9 cellular contexts compared by ENCODE assay signal in the genomic region with DNA sequence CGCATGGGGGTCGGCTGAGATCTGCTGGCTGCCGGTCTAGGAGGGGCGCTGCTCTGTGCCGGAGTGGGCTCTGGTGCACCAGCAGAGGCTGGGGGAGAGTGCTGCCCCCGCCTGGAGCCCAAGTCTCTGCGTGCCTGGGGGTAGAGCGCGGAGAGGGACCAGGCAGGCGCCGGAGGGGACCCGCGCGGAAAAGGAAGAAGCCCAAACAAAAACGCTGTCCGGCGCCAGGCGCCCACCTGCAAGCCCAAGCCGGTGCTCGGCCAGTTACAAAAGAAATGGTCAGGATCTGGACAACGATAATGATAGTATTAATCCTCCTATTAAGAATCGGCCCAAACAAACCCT. TPM values are rescaled to one million over a fixed set of nuclear protein-coding genes. Genes with fewer than 3 reads are reported as not detected.
DNase-seq lines count a peak whose midpoint lies in the region; ATAC-seq, FAIRE-seq and TF ChIP-seq lines count a peak whose summit lies in the region.
"Had no signal": no experiment of that assay in that cellular context is flagged by ENCODE, and none has a peak within 500 bp of the region (broad histone marks: within the 10 kb centered on the region; RNA-seq: fewer than 3 reads in every experiment).

No MANE protein-coding gene starts in this region.

- TF ChIP-seq CTCF in LNCaP clone FGC (IDR thresholded peaks at IDR 0.05; ENCODE audit: control insufficient read depth, extremely low read depth, insufficient read depth): 0 out of 2 replicates have a peak, but pooled peaks have one; percentile 1
- TF ChIP-seq CTCF in bronchial epithelial cell (IDR thresholded peaks at IDR 0.05; ENCODE audit: insufficient read depth, low read length, severe bottlenecking): no peak

- DNase-seq in LNCaP clone FGC (ENCODE audit: low read depth): no peak
- DNase-seq in bronchial epithelial cell (ENCODE audit: low read depth): no peak
- peak; percentile 75 for DNase-seq in left kidney (ENCODE audit: low read depth, low spot score)
- no peak for DNase-seq in DMS53 treated with DMSO at 0.1 percent for 48 hours (lab: John Stamatoyannopoulos, UW; ENCODE audit: unreplicated experiment)
- DNase-seq: NCI-H774 had no signal

- peak overlapping the region; percentile 47 to 70 for H3K9ac ChIP-seq in stomach smooth muscle (ENCODE audit: low read length in 2 of 2)

- FAIRE-seq in bronchial epithelial cell (lab: Jason Lieb, UNC): no peak
- FAIRE-seq: islet of Langerhans had no signal

- H3K4me3 ChIP-seq in LNCaP clone FGC (ENCODE audit: low read depth, low read length) (no peak overlapping the region), bronchial epithelial cell (ENCODE audit: low read depth, low read length) (peak overlapping the region; percentile 49), stomach smooth muscle (ENCODE audit: low read length in 2 of 2) (peak overlapping the region; percentile 71 to 91)

- peaks cover 38% of the 10 kb centered on the region for H3K4me1 ChIP-seq in stomach smooth muscle (ENCODE audit: control insufficient read depth, insufficient read depth, low read length)

- H3K27me3 ChIP-seq in bronchial epithelial cell (ENCODE audit: control insufficient read depth, insufficient read depth, low read length): no peaks in the 10 kb centered on the region
- H3K27me3 ChIP-seq in stomach smooth muscle (ENCODE audit: control insufficient read depth in 1 of 2, insufficient read depth in 2 of 2, low read length in 2 of 2): no peaks in the 10 kb centered on the region

- H3K9me3 ChIP-seq in stomach smooth muscle (ENCODE audit: control insufficient read depth in 2 of 2, low read length in 2 of 2): no peaks in the 10 kb centered on the region

- H3K27ac ChIP-seq in stomach smooth muscle (ENCODE audit: low read length): peak overlapping the region; percentile 67

- no peaks in the 10 kb centered on the region for H3K36me3 ChIP-seq in bronchial epithelial cell (ENCODE audit: control insufficient read depth, insufficient read depth, low read length)
- no peaks in the 10 kb centered on the region for H3K36me3 ChIP-seq in stomach smooth muscle (ENCODE audit: control insufficient read depth in 2 of 2, insufficient read depth in 2 of 2, low read length in 2 of 2)

- ATAC-seq in GM18867 (IDR thresholded peaks at IDR 0.05; ENCODE audit: unreplicated experiment): no peak
- no peak for ATAC-seq in GM19351 (IDR thresholded peaks at IDR 0.05; ENCODE audit: unreplicated experiment)

RNA-seq across cellular contexts. Expression of gene S1PR3, which starts 0.6 kb away (rescaled TPM):
- 0.26 and 0.79 TPM in 2 replicates for total RNA-seq in bronchial epithelial cell
